ENCODE assay signal across 11 cellular contexts in genomic region chr1:9183441-9183840, GRCh38. TPM values are rescaled to one million over a fixed set of nuclear protein-coding genes. Genes with fewer than 3 reads are reported as not detected.
A peak's percentile ranks its signal among the peaks of the same experiment; 100 is the strongest.
DNase-seq lines count a peak whose midpoint lies in the region; ATAC-seq, FAIRE-seq and TF ChIP-seq lines count a peak whose summit lies in the region.
"Had no signal": no experiment of that assay in that cellular context is flagged by ENCODE, and none has a peak within 500 bp of the region (broad histone marks: within the 10 kb centered on the region; RNA-seq: fewer than 3 reads in every experiment).

No MANE protein-coding gene starts in this region.

- no peaks in the 10 kb centered on the region for H3K27me3 ChIP-seq in ascending aorta
- no peaks in the 10 kb centered on the region for H3K27me3 ChIP-seq in keratinocyte (ENCODE audit: control insufficient read depth, extremely low read depth, insufficient read depth, low read length)
- peaks cover 3% of the 10 kb centered on the region for H3K27me3 ChIP-seq in suprapubic skin
- peaks cover 6% of the 10 kb centered on the region; the same call in 1 of the 2 replicates for H3K27me3 ChIP-seq in BE2C

- H3K4me1 ChIP-seq in ascending aorta (peaks cover 7 to 18% of the 10 kb centered on the region in 2 donors), keratinocyte (ENCODE audit: control insufficient read depth, extremely low read depth, insufficient read depth, low read length) (peaks cover 25% of the 10 kb centered on the region), suprapubic skin (peaks cover 35% of the 10 kb centered on the region), mucosa of descending colon (ENCODE audit: low read depth) (peaks cover 20% of the 10 kb centered on the region), BE2C (no peaks in the 10 kb centered on the region)

- dilution Hi-C loops in keratinocyte (cut with MboI; ENCODE audit: extremely low pct_ligation_motif_present, low sequenced_read_pairs), result no loop called here

- TF ChIP-seq CTCF in ascending aorta (IDR thresholded peaks at IDR 0.05) (no peak), keratinocyte (optimal IDR thresholded peaks at IDR 0.05 in 1 of 3, IDR thresholded peaks at IDR 0.05 in 1 of 3, conservative IDR thresholded peaks at IDR 0.05 in 1 of 3; ENCODE audit: extremely low read depth in 1 of 3, insufficient read depth in 2 of 3, low read length in 3 of 3) (no peak), suprapubic skin (IDR thresholded peaks at IDR 0.05) (no peak), mucosa of descending colon (IDR thresholded peaks at IDR 0.05) (no peak), BE2C (IDR thresholded peaks at IDR 0.05; ENCODE audit: low read depth, low read length) (no peak)

- DNase-seq in T-helper 1 cell (no peak), ascending aorta (ENCODE audit: low spot score in 2 of 2) (no peak), keratinocyte (ENCODE audit: low read depth, low spot score) (no peak), suprapubic skin (ENCODE audit: low spot score in 2 of 2) (no peak), mucosa of descending colon (no peak), putamen (ENCODE audit: low spot score) (no peak), BE2C (no peak)
- DNase-seq: 8988T, MM.1S had no signal

- peaks cover 11% of the 10 kb centered on the region for H4K20me1 ChIP-seq in keratinocyte (ENCODE audit: control insufficient read depth, extremely low read depth, insufficient read depth, low read length)

- H3K27ac ChIP-seq in ascending aorta, result no peak overlapping the region
- H3K27ac ChIP-seq in keratinocyte (ENCODE audit: control insufficient read depth, insufficient read depth, low read length), result no peak overlapping the region
- peak overlapping the region; percentile 76 for H3K27ac ChIP-seq in suprapubic skin

- no peaks in the 10 kb centered on the region for H3K36me3 Mint-ChIP-seq in T-helper 1 cell treated with Interleukin-12 subunit alpha and Interleukin-12 subunit beta and Interleukin-4 antibody, amounts not matched to agents 30 μg/mL and 1 μg/mL, for 36 hours (ENCODE audit: low read depth)

- no peaks in the 10 kb centered on the region for H3K9me1 ChIP-seq in keratinocyte (ENCODE audit: control insufficient read depth, extremely low read depth, insufficient read depth, low read length)

- peak overlapping the region; percentile 99 for H3K4me2 ChIP-seq in keratinocyte (ENCODE audit: control insufficient read depth, extremely low read depth, insufficient read depth, low read depth, low read length)

- H3K27me3 Mint-ChIP-seq in T-helper 1 cell treated with Interleukin-12 subunit alpha and Interleukin-12 subunit beta and Interleukin-4 antibody, amounts not matched to agents 30 μg/mL and 1 μg/mL, for 36 hours (ENCODE audit: low read depth), result peaks cover 5% of the 10 kb centered on the region

- H3K79me2 ChIP-seq in keratinocyte (ENCODE audit: control insufficient read depth, insufficient read depth, low read length), result peaks cover 42% of the 10 kb centered on the region

- H3K4me3 ChIP-seq in ascending aorta (peak overlapping the region; percentile 72 to 89), keratinocyte (ENCODE audit: control insufficient read depth in 2 of 3, extremely low read depth in 1 of 3, insufficient read depth in 2 of 3, low read depth in 1 of 3, low read length in 3 of 3) (peak overlapping the region in 2 of 3 experiments; percentile 81 to 97), suprapubic skin (peak overlapping the region; percentile 80), mucosa of descending colon (no peak overlapping the region), BE2C (ENCODE audit: low read depth, low read length) (no peak overlapping the region)

- H3K9me3 ChIP-seq in ascending aorta (no peaks in the 10 kb centered on the region), keratinocyte (ENCODE audit: control insufficient read depth, low read depth, low read length) (no peaks in the 10 kb centered on the region), suprapubic skin (no peaks in the 10 kb centered on the region), mucosa of descending colon (no peaks in the 10 kb centered on the region), BE2C (no peaks in the 10 kb centered on the region)

- peak overlapping the region; percentile 67 for H3K4me3 Mint-ChIP-seq in T-helper 1 cell treated with Interleukin-12 subunit alpha and Interleukin-12 subunit beta and Interleukin-4 antibody, amounts not matched to agents 30 μg/mL and 1 μg/mL, for 36 hours

- H3K9ac ChIP-seq in keratinocyte (ENCODE audit: control insufficient read depth, extremely low read depth, insufficient read depth, low read length), result peak overlapping the region; percentile 85

- TF ChIP-seq EP300 in suprapubic skin (IDR thresholded peaks at IDR 0.05), result no peak

- ATAC-seq in mucosa of descending colon, result no peak

- intact Hi-C loops in ascending aorta (cut with DNase I) (loop anchor here (5.0 kb wide), 2 partner anchors 49 to 64 kb away; partner anchors contain the start of gene H6PD), mucosa of descending colon (cut with DNase I, micrococcal nuclease) (no loop called here)

- no peak overlapping the region for H2AFZ ChIP-seq in keratinocyte (ENCODE audit: control insufficient read depth, low read length)

- peaks cover 5 to 9% of the 10 kb centered on the region in 2 donors for H3K36me3 ChIP-seq in ascending aorta
- H3K36me3 ChIP-seq in keratinocyte (ENCODE audit: control insufficient read depth in 2 of 2, extremely low read depth in 1 of 2, insufficient read depth in 2 of 2, low read length in 2 of 2), result peaks cover 0 to 7% of the 10 kb centered on the region in 2 experiments
- no peaks in the 10 kb centered on the region for H3K36me3 ChIP-seq in suprapubic skin
- no peaks in the 10 kb centered on the region for H3K36me3 ChIP-seq in mucosa of descending colon (ENCODE audit: low read depth)
- H3K36me3 ChIP-seq in BE2C, result no peaks in the 10 kb centered on the region

- FAIRE-seq in keratinocyte (lab: Jason Lieb, UNC), result no peak
- FAIRE-seq: RCC 7860 had no signal

- TF ChIP-seq POLR2A in suprapubic skin (IDR thresholded peaks at IDR 0.05), result no peak

- H3K4me1 Mint-ChIP-seq in T-helper 1 cell treated with Interleukin-12 subunit alpha and Interleukin-12 subunit beta and Interleukin-4 antibody, amounts not matched to agents 30 μg/mL and 1 μg/mL, for 36 hours (ENCODE audit: low read depth), result peaks cover 13% of the 10 kb centered on the region

- H3K27ac Mint-ChIP-seq in T-helper 1 cell treated with Interleukin-12 subunit alpha and Interleukin-12 subunit beta and Interleukin-4 antibody, amounts not matched to agents 30 μg/mL and 1 μg/mL, for 36 hours, result no peak overlapping the region

- 32% methylated on average over 21 of the region's 24 CpGs for WGBS in suprapubic skin

- H3K9me3 Mint-ChIP-seq in T-helper 1 cell treated with Interleukin-12 subunit alpha and Interleukin-12 subunit beta and Interleukin-4 antibody, amounts not matched to agents 30 μg/mL and 1 μg/mL, for 36 hours, result no peaks in the 10 kb centered on the region

RNA-seq across cellular contexts. Expression of gene H6PD, which starts 51.1 kb away (rescaled TPM):
- total RNA-seq in ascending aorta, result 56.8 TPM
- 3.3 to 4.5 TPM (median 4.4 TPM) in 3 replicates for polyA plus RNA-seq in keratinocyte
- polyA plus RNA-seq in keratinocyte (2011; ENCODE audit: low read depth), result 1.2 TPM
- polyA plus RNA-seq in keratinocyte (2011; cell fraction: cytosol; rRNA removed), result 2.1 TPM in 2 replicates
- polyA plus RNA-seq in keratinocyte (2011; cell fraction: nucleus; rRNA removed), result 13.8 and 18.0 TPM in 2 replicates
- 4.2 and 5.5 TPM in 2 replicates for polyA plus RNA-seq in keratinocyte (2012; ENCODE audit: low replicate concordance)
- polyA minus RNA-seq in keratinocyte, result 4.9 to 10.6 TPM (median 6.0 TPM) in 3 replicates
- polyA minus RNA-seq in keratinocyte (2011; cell fraction: cytosol; rRNA and poly(A)+ RNA removed), result 4.6 TPM
- 12.8 and 18.5 TPM in 2 replicates for polyA minus RNA-seq in keratinocyte (2011; cell fraction: nucleus; rRNA and poly(A)+ RNA removed)
- total RNA-seq in suprapubic skin, result 100 to 1,000 TPM in 2 of 4 donors, 10 to 100 TPM in 2; 83.6 to 130 (median 106) TPM
- 10 to 100 TPM; 27.6 to 35.3 (median 31.9) TPM for total RNA-seq in mucosa of descending colon
- polyA plus RNA-seq in BE2C (2012; ENCODE audit: insufficient read depth, insufficient read length, low read depth), result 0.60 TPM

RNA-seq across cellular contexts. Expression of gene GPR157, which starts 54.5 kb away (rescaled TPM):
- total RNA-seq in ascending aorta (7.1 TPM), suprapubic skin (10 to 100 TPM; 38.9 to 62.8 (median 44.2) TPM), mucosa of descending colon (1 to 10 TPM; 7.0 to 8.7 (median 8.1) TPM)
- 4.4 to 6.5 TPM (median 6.1 TPM) in 3 replicates for polyA plus RNA-seq in keratinocyte
- polyA plus RNA-seq in keratinocyte (2011; ENCODE audit: low read depth), result 6.1 TPM
- polyA plus RNA-seq in keratinocyte (2011; cell fraction: cytosol; rRNA removed), result 3.5 and 3.6 TPM in 2 replicates
- polyA plus RNA-seq in keratinocyte (2011; cell fraction: nucleus; rRNA removed), result 8.9 and 9.9 TPM in 2 replicates
- polyA plus RNA-seq in keratinocyte (2012; ENCODE audit: low replicate concordance), result 11.2 and 16.4 TPM in 2 replicates
- polyA minus RNA-seq in keratinocyte, result 6.5 to 11.5 TPM (median 11.1 TPM) in 3 replicates
- polyA minus RNA-seq in keratinocyte (2011; cell fraction: cytosol; rRNA and poly(A)+ RNA removed), result 32.4 TPM
- polyA minus RNA-seq in keratinocyte (2011; cell fraction: nucleus; rRNA and poly(A)+ RNA removed), result 12.2 and 52.3 TPM in 2 replicates
- polyA plus RNA-seq in BE2C (2012; ENCODE audit: insufficient read depth, insufficient read length, low read depth), result not detected

Comparison
In these comparisons a context has a peak if more than half of its experiments do, and no peak if none do; other contexts are left out.
1. H3K4me3 ChIP-seq: peak in ascending aorta (2 of 2), keratinocyte (2 of 3) and suprapubic skin (single experiment); none in mucosa of descending colon (single experiment) and BE2C (single experiment).